ENCODE assay signal across 1 cellular context in the genomic region with DNA sequence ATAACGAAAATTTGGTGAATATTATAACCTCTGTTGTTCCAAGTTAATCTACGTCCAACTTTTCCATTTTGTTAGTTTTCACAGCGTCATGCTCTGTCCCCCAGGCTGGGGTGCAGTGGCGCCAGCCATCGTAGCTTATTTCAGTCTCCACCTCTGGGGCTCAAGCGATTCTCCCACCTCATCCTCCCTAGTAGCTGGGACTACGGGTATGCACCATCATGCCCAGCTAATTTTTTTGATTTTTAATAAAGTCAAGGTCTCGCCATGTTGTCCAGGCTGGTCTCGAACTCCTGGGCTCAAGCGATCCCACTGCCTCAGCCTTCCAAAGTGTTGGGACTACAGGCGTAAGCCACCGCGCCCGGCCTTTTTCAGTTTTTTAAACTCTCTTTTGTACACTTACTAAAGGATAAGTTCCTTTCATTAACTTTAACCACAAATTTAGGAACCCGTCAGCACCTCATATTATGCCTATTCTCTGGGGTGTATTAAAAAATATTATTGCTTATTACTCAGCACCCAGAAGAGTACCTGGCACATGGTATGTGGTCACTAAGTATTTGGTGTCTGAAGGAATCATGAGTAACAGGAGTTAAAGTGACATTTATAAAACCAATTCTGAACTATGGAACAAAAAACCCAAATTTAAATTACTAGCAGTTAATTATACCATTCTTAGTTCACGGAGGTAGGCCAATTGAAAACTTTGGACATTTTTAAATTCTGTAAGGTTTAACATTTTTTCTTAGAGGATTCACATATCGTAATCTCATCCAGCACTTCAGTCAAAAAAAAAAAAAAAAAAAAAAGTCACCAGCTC.
TF ChIP-seq lines count a peak whose summit lies in the region.

No MANE protein-coding gene starts in this region.

TF ChIP-seq in K562, 482 proteins besides CTCF, POLR2A, EP300 and RAD21 (continued from another document and continues in another):
- TF ChIP-seq, protein P1, sequence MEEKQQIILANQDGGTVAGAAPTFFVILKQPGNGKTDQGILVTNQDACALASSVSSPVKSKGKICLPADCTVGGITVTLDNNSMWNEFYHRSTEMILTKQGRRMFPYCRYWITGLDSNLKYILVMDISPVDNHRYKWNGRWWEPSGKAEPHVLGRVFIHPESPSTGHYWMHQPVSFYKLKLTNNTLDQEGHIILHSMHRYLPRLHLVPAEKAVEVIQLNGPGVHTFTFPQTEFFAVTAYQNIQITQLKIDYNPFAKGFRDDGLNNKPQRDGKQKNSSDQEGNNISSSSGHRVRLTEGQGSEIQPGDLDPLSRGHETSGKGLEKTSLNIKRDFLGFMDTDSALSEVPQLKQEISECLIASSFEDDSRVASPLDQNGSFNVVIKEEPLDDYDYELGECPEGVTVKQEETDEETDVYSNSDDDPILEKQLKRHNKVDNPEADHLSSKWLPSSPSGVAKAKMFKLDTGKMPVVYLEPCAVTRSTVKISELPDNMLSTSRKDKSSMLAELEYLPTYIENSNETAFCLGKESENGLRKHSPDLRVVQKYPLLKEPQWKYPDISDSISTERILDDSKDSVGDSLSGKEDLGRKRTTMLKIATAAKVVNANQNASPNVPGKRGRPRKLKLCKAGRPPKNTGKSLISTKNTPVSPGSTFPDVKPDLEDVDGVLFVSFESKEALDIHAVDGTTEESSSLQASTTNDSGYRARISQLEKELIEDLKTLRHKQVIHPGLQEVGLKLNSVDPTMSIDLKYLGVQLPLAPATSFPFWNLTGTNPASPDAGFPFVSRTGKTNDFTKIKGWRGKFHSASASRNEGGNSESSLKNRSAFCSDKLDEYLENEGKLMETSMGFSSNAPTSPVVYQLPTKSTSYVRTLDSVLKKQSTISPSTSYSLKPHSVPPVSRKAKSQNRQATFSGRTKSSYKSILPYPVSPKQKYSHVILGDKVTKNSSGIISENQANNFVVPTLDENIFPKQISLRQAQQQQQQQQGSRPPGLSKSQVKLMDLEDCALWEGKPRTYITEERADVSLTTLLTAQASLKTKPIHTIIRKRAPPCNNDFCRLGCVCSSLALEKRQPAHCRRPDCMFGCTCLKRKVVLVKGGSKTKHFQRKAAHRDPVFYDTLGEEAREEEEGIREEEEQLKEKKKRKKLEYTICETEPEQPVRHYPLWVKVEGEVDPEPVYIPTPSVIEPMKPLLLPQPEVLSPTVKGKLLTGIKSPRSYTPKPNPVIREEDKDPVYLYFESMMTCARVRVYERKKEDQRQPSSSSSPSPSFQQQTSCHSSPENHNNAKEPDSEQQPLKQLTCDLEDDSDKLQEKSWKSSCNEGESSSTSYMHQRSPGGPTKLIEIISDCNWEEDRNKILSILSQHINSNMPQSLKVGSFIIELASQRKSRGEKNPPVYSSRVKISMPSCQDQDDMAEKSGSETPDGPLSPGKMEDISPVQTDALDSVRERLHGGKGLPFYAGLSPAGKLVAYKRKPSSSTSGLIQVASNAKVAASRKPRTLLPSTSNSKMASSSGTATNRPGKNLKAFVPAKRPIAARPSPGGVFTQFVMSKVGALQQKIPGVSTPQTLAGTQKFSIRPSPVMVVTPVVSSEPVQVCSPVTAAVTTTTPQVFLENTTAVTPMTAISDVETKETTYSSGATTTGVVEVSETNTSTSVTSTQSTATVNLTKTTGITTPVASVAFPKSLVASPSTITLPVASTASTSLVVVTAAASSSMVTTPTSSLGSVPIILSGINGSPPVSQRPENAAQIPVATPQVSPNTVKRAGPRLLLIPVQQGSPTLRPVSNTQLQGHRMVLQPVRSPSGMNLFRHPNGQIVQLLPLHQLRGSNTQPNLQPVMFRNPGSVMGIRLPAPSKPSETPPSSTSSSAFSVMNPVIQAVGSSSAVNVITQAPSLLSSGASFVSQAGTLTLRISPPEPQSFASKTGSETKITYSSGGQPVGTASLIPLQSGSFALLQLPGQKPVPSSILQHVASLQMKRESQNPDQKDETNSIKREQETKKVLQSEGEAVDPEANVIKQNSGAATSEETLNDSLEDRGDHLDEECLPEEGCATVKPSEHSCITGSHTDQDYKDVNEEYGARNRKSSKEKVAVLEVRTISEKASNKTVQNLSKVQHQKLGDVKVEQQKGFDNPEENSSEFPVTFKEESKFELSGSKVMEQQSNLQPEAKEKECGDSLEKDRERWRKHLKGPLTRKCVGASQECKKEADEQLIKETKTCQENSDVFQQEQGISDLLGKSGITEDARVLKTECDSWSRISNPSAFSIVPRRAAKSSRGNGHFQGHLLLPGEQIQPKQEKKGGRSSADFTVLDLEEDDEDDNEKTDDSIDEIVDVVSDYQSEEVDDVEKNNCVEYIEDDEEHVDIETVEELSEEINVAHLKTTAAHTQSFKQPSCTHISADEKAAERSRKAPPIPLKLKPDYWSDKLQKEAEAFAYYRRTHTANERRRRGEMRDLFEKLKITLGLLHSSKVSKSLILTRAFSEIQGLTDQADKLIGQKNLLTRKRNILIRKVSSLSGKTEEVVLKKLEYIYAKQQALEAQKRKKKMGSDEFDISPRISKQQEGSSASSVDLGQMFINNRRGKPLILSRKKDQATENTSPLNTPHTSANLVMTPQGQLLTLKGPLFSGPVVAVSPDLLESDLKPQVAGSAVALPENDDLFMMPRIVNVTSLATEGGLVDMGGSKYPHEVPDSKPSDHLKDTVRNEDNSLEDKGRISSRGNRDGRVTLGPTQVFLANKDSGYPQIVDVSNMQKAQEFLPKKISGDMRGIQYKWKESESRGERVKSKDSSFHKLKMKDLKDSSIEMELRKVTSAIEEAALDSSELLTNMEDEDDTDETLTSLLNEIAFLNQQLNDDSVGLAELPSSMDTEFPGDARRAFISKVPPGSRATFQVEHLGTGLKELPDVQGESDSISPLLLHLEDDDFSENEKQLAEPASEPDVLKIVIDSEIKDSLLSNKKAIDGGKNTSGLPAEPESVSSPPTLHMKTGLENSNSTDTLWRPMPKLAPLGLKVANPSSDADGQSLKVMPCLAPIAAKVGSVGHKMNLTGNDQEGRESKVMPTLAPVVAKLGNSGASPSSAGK (IDR thresholded peaks at IDR 0.05), result 0 out of 2 replicates have a peak, but pooled peaks have one; percentile 35
- TF ChIP-seq PRPF4 (IDR thresholded peaks at IDR 0.05; ENCODE audit: insufficient read depth, low read depth, low read length, poor library complexity, severe bottlenecking) (no peak), MYC (IDR thresholded peaks at IDR 0.05; ENCODE audit: low read depth, low read length) (0 out of 2 replicates have a peak, but pooled peaks have one; percentile 21), MYC (CRISPR knock-in tag; IDR thresholded peaks at IDR 0.05; ENCODE audit: borderline replicate concordance, low read depth) (no peak), ZNF584 (CRISPR knock-in tag; IDR thresholded peaks at IDR 0.05; ENCODE audit: low read depth) (no peak), ZNF444 (CRISPR knock-in tag; IDR thresholded peaks at IDR 0.05) (no peak), ZNF707 (CRISPR knock-in tag; conservative IDR thresholded peaks at IDR 0.05) (no peak), NFRKB (IDR thresholded peaks at IDR 0.05; ENCODE audit: low read depth) (peak; percentile 68), ARNT (IDR thresholded peaks at IDR 0.05) (no peak), POLR2G (IDR thresholded peaks at IDR 0.05; ENCODE audit: low read depth, low read length) (no peak), TEAD4 (IDR thresholded peaks at IDR 0.05; ENCODE audit: low read length) (0 out of 2 replicates have a peak, but pooled peaks have one; percentile 8), TEAD4 (CRISPR knock-in tag; IDR thresholded peaks at IDR 0.05; ENCODE audit: borderline replicate concordance) (no peak), EHMT2 (IDR thresholded peaks at IDR 0.05) (0 out of 2 replicates have a peak, but pooled peaks have one; percentile 28), NFE2 (IDR thresholded peaks at IDR 0.05; ENCODE audit: low read depth) (peak; percentile 45)
- TF ChIP-seq, protein P2, sequence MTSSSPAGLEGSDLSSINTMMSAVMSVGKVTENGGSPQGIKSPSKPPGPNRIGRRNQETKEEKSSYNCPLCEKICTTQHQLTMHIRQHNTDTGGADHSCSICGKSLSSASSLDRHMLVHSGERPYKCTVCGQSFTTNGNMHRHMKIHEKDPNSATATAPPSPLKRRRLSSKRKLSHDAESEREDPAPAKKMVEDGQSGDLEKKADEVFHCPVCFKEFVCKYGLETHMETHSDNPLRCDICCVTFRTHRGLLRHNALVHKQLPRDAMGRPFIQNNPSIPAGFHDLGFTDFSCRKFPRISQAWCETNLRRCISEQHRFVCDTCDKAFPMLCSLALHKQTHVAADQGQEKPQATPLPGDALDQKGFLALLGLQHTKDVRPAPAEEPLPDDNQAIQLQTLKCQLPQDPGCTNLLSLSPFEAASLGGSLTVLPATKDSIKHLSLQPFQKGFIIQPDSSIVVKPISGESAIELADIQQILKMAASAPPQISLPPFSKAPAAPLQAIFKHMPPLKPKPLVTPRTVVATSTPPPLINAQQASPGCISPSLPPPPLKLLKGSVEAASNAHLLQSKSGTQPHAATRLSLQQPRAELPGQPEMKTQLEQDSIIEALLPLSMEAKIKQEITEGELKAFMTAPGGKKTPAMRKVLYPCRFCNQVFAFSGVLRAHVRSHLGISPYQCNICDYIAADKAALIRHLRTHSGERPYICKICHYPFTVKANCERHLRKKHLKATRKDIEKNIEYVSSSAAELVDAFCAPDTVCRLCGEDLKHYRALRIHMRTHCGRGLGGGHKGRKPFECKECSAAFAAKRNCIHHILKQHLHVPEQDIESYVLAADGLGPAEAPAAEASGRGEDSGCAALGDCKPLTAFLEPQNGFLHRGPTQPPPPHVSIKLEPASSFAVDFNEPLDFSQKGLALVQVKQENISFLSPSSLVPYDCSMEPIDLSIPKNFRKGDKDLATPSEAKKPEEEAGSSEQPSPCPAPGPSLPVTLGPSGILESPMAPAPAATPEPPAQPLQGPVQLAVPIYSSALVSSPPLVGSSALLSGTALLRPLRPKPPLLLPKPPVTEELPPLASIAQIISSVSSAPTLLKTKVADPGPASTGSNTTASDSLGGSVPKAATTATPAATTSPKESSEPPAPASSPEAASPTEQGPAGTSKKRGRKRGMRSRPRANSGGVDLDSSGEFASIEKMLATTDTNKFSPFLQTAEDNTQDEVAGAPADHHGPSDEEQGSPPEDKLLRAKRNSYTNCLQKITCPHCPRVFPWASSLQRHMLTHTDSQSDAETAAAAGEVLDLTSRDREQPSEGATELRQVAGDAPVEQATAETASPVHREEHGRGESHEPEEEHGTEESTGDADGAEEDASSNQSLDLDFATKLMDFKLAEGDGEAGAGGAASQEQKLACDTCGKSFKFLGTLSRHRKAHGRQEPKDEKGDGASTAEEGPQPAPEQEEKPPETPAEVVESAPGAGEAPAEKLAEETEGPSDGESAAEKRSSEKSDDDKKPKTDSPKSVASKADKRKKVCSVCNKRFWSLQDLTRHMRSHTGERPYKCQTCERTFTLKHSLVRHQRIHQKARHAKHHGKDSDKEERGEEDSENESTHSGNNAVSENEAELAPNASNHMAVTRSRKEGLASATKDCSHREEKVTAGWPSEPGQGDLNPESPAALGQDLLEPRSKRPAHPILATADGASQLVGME (CRISPR knock-in tag; IDR thresholded peaks at IDR 0.05), result no peak
- TF ChIP-seq, protein P3, sequence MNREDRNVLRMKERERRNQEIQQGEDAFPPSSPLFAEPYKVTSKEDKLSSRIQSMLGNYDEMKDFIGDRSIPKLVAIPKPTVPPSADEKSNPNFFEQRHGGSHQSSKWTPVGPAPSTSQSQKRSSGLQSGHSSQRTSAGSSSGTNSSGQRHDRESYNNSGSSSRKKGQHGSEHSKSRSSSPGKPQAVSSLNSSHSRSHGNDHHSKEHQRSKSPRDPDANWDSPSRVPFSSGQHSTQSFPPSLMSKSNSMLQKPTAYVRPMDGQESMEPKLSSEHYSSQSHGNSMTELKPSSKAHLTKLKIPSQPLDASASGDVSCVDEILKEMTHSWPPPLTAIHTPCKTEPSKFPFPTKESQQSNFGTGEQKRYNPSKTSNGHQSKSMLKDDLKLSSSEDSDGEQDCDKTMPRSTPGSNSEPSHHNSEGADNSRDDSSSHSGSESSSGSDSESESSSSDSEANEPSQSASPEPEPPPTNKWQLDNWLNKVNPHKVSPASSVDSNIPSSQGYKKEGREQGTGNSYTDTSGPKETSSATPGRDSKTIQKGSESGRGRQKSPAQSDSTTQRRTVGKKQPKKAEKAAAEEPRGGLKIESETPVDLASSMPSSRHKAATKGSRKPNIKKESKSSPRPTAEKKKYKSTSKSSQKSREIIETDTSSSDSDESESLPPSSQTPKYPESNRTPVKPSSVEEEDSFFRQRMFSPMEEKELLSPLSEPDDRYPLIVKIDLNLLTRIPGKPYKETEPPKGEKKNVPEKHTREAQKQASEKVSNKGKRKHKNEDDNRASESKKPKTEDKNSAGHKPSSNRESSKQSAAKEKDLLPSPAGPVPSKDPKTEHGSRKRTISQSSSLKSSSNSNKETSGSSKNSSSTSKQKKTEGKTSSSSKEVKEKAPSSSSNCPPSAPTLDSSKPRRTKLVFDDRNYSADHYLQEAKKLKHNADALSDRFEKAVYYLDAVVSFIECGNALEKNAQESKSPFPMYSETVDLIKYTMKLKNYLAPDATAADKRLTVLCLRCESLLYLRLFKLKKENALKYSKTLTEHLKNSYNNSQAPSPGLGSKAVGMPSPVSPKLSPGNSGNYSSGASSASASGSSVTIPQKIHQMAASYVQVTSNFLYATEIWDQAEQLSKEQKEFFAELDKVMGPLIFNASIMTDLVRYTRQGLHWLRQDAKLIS (CRISPR knock-in tag; IDR thresholded peaks at IDR 0.05), result no peak
- TF ChIP-seq, protein P4, sequence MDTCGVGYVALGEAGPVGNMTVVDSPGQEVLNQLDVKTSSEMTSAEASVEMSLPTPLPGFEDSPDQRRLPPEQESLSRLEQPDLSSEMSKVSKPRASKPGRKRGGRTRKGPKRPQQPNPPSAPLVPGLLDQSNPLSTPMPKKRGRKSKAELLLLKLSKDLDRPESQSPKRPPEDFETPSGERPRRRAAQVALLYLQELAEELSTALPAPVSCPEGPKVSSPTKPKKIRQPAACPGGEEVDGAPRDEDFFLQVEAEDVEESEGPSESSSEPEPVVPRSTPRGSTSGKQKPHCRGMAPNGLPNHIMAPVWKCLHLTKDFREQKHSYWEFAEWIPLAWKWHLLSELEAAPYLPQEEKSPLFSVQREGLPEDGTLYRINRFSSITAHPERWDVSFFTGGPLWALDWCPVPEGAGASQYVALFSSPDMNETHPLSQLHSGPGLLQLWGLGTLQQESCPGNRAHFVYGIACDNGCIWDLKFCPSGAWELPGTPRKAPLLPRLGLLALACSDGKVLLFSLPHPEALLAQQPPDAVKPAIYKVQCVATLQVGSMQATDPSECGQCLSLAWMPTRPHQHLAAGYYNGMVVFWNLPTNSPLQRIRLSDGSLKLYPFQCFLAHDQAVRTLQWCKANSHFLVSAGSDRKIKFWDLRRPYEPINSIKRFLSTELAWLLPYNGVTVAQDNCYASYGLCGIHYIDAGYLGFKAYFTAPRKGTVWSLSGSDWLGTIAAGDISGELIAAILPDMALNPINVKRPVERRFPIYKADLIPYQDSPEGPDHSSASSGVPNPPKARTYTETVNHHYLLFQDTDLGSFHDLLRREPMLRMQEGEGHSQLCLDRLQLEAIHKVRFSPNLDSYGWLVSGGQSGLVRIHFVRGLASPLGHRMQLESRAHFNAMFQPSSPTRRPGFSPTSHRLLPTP (IDR thresholded peaks at IDR 0.05; ENCODE audit: borderline replicate concordance, extremely low read depth, insufficient read length), result peak; percentile 52
- TF ChIP-seq, protein P5, sequence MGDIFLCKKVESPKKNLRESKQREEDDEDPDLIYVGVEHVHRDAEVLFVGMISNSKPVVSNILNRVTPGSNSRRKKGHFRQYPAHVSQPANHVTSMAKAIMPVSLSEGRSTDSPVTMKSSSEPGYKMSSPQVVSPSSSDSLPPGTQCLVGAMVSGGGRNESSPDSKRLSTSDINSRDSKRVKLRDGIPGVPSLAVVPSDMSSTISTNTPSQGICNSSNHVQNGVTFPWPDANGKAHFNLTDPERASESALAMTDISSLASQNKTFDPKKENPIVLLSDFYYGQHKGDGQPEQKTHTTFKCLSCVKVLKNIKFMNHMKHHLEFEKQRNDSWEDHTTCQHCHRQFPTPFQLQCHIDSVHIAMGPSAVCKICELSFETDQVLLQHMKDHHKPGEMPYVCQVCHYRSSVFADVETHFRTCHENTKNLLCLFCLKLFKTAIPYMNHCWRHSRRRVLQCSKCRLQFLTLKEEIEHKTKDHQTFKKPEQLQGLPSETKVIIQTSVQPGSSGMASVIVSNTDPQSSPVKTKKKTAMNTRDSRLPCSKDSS (IDR thresholded peaks at IDR 0.05; ENCODE audit: low read depth, partially characterized antibody), result no peak
